2 cellular contexts compared by ENCODE assay signal in the genomic region with DNA sequence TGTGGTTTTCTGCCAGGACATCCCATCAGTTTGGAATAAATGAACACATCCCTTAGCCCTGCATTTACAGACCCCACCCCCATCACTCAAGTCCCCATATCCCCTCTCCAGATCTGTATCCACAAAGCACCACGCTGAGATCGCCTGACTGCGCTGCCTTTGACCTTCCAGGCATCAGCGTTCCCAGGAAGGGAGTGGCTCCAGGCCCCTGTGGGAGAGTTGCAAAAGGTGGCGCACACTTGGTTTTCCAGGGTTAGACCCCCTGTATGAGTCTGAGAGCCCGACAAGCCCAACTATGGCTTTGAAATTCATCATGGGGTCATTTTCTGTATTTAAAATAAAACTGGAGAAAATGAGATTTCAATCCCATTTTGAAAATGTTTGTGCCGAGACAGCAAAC.
A peak's percentile ranks its signal among the peaks of the same experiment; 100 is the strongest.
TF ChIP-seq lines count a peak whose summit lies in the region.

No MANE protein-coding gene starts in this region.

TF ChIP-seq in HepG2, 621 proteins besides CTCF, POLR2A, EP300 and RAD21:
- TF ChIP-seq ZNF672 (CRISPR knock-in tag; IDR thresholded peaks at IDR 0.05) (no peak), ZNF7 (CRISPR knock-in tag; IDR thresholded peaks at IDR 0.05) (peak; percentile 81), ZNF615 (CRISPR knock-in tag; IDR thresholded peaks at IDR 0.05; ENCODE audit: borderline replicate concordance) (no peak), SNAI1 (CRISPR knock-in tag; IDR thresholded peaks at IDR 0.05; ENCODE audit: borderline replicate concordance) (no peak), HDAC6 (IDR thresholded peaks at IDR 0.05; ENCODE audit: low read depth, low read length) (no peak), RNF2 (conservative IDR thresholded peaks at IDR 0.05; ENCODE audit: low read depth) (no peak)
- TF ChIP-seq, protein P1, sequence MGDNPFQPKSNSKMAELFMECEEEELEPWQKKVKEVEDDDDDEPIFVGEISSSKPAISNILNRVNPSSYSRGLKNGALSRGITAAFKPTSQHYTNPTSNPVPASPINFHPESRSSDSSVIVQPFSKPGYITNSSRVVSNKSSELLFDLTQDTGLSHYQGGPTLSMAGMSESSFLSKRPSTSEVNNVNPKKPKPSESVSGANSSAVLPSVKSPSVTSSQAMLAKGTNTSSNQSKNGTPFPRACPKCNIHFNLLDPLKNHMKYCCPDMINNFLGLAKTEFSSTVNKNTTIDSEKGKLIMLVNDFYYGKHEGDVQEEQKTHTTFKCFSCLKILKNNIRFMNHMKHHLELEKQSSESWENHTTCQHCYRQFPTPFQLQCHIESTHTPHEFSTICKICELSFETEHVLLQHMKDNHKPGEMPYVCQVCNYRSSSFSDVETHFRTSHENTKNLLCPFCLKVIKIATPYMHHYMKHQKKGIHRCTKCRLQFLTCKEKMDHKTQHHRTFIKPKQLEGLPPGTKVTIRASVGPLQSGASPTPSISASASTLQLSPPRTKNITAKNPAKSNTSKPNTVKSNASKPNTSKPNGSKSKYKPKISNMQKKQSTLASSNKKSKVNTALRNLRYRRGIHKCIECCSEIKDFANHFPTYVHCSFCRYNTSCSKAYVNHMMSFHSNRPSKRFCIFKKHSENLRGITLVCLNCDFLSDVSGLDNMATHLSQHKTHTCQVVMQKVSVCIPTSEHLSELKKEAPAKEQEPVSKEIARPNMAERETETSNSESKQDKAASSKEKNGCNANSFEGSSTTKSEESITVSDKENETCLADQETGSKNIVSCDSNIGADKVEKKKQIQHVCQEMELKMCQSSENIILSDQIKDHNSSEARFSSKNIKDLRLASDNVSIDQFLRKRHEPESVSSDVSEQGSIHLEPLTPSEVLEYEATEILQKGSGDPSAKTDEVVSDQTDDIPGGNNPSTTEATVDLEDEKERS (CRISPR knock-in tag; IDR thresholded peaks at IDR 0.05): no peak

TF ChIP-seq in H1, 55 proteins besides CTCF, POLR2A, EP300 and RAD21:
- TF ChIP-seq SIX5 (IDR thresholded peaks at IDR 0.05; ENCODE audit: low read depth, low read length) (no peak), POLR2AphosphoS5 (IDR thresholded peaks at IDR 0.05; ENCODE audit: low read depth, low read length) (no peak), KDM4A (IDR thresholded peaks at IDR 0.05; ENCODE audit: low read depth, low read length, severe bottlenecking) (no peak), TBP (IDR thresholded peaks at IDR 0.05; ENCODE audit: low read depth, low read length) (no peak), ASH2L (IDR thresholded peaks at IDR 0.05; ENCODE audit: low read length) (no peak), ZNF274 (IDR thresholded peaks at IDR 0.05; ENCODE audit: borderline replicate concordance, extremely low read depth, low read length) (no peak), BACH1 (IDR thresholded peaks at IDR 0.05; ENCODE audit: low read length) (no peak), TCF12 (IDR thresholded peaks at IDR 0.05; ENCODE audit: low read depth, low read length) (no peak), SP4 (IDR thresholded peaks at IDR 0.05; ENCODE audit: low read length) (no peak), CHD2 (IDR thresholded peaks at IDR 0.05; ENCODE audit: low read length) (no peak), KDM5A (IDR thresholded peaks at IDR 0.05; ENCODE audit: low read length) (no peak)
- TF ChIP-seq, protein P2, sequence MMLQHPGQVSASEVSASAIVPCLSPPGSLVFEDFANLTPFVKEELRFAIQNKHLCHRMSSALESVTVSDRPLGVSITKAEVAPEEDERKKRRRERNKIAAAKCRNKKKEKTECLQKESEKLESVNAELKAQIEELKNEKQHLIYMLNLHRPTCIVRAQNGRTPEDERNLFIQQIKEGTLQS (IDR thresholded peaks at IDR 0.05; ENCODE audit: insufficient read depth, low read depth, low read length): no peak
- TF ChIP-seq, protein P3, sequence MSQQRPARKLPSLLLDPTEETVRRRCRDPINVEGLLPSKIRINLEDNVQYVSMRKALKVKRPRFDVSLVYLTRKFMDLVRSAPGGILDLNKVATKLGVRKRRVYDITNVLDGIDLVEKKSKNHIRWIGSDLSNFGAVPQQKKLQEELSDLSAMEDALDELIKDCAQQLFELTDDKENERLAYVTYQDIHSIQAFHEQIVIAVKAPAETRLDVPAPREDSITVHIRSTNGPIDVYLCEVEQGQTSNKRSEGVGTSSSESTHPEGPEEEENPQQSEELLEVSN (IDR thresholded peaks at IDR 0.05): no peak
- TF ChIP-seq, protein P4, sequence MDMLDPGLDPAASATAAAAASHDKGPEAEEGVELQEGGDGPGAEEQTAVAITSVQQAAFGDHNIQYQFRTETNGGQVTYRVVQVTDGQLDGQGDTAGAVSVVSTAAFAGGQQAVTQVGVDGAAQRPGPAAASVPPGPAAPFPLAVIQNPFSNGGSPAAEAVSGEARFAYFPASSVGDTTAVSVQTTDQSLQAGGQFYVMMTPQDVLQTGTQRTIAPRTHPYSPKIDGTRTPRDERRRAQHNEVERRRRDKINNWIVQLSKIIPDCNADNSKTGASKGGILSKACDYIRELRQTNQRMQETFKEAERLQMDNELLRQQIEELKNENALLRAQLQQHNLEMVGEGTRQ (IDR thresholded peaks at IDR 0.05; ENCODE audit: low read length): no peak
- TF ChIP-seq, protein P5, sequence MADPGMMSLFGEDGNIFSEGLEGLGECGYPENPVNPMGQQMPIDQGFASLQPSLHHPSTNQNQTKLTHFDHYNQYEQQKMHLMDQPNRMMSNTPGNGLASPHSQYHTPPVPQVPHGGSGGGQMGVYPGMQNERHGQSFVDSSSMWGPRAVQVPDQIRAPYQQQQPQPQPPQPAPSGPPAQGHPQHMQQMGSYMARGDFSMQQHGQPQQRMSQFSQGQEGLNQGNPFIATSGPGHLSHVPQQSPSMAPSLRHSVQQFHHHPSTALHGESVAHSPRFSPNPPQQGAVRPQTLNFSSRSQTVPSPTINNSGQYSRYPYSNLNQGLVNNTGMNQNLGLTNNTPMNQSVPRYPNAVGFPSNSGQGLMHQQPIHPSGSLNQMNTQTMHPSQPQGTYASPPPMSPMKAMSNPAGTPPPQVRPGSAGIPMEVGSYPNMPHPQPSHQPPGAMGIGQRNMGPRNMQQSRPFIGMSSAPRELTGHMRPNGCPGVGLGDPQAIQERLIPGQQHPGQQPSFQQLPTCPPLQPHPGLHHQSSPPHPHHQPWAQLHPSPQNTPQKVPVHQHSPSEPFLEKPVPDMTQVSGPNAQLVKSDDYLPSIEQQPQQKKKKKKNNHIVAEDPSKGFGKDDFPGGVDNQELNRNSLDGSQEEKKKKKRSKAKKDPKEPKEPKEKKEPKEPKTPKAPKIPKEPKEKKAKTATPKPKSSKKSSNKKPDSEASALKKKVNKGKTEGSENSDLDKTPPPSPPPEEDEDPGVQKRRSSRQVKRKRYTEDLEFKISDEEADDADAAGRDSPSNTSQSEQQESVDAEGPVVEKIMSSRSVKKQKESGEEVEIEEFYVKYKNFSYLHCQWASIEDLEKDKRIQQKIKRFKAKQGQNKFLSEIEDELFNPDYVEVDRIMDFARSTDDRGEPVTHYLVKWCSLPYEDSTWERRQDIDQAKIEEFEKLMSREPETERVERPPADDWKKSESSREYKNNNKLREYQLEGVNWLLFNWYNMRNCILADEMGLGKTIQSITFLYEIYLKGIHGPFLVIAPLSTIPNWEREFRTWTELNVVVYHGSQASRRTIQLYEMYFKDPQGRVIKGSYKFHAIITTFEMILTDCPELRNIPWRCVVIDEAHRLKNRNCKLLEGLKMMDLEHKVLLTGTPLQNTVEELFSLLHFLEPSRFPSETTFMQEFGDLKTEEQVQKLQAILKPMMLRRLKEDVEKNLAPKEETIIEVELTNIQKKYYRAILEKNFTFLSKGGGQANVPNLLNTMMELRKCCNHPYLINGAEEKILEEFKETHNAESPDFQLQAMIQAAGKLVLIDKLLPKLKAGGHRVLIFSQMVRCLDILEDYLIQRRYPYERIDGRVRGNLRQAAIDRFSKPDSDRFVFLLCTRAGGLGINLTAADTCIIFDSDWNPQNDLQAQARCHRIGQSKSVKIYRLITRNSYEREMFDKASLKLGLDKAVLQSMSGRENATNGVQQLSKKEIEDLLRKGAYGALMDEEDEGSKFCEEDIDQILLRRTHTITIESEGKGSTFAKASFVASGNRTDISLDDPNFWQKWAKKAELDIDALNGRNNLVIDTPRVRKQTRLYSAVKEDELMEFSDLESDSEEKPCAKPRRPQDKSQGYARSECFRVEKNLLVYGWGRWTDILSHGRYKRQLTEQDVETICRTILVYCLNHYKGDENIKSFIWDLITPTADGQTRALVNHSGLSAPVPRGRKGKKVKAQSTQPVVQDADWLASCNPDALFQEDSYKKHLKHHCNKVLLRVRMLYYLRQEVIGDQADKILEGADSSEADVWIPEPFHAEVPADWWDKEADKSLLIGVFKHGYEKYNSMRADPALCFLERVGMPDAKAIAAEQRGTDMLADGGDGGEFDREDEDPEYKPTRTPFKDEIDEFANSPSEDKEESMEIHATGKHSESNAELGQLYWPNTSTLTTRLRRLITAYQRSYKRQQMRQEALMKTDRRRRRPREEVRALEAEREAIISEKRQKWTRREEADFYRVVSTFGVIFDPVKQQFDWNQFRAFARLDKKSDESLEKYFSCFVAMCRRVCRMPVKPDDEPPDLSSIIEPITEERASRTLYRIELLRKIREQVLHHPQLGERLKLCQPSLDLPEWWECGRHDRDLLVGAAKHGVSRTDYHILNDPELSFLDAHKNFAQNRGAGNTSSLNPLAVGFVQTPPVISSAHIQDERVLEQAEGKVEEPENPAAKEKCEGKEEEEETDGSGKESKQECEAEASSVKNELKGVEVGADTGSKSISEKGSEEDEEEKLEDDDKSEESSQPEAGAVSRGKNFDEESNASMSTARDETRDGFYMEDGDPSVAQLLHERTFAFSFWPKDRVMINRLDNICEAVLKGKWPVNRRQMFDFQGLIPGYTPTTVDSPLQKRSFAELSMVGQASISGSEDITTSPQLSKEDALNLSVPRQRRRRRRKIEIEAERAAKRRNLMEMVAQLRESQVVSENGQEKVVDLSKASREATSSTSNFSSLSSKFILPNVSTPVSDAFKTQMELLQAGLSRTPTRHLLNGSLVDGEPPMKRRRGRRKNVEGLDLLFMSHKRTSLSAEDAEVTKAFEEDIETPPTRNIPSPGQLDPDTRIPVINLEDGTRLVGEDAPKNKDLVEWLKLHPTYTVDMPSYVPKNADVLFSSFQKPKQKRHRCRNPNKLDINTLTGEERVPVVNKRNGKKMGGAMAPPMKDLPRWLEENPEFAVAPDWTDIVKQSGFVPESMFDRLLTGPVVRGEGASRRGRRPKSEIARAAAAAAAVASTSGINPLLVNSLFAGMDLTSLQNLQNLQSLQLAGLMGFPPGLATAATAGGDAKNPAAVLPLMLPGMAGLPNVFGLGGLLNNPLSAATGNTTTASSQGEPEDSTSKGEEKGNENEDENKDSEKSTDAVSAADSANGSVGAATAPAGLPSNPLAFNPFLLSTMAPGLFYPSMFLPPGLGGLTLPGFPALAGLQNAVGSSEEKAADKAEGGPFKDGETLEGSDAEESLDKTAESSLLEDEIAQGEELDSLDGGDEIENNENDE (IDR thresholded peaks at IDR 0.05; ENCODE audit: insufficient replicate concordance, low read length): no peak
